Comparison of ENCODE assay signal across 1 cellular context in genomic region chr9:35646583-35647265, GRCh38.
A peak's percentile ranks its signal among the peaks of the same experiment; 100 is the strongest.
TF ChIP-seq lines count a peak whose summit lies in the region.

No MANE protein-coding gene starts in this region.

TF ChIP-seq in HepG2, 621 proteins besides CTCF, POLR2A, EP300 and RAD21 (continued from another document and continues in another):
- TF ChIP-seq ZBTB2 (CRISPR knock-in tag; IDR thresholded peaks at IDR 0.05; ENCODE audit: low read depth): no peak
- no peak for TF ChIP-seq PAF1 (CRISPR knock-in tag; IDR thresholded peaks at IDR 0.05)
- TF ChIP-seq ZBTB8A (CRISPR knock-in tag; IDR thresholded peaks at IDR 0.05; ENCODE audit: borderline replicate concordance, low read depth): no peak
- peak; percentile 59; the same call in 1 of the 2 replicates for TF ChIP-seq ZNF768 (CRISPR knock-in tag; IDR thresholded peaks at IDR 0.05)
- no peak for TF ChIP-seq KDM1A (CRISPR knock-in tag; IDR thresholded peaks at IDR 0.05)
- no peak for TF ChIP-seq MLXIP (CRISPR knock-in tag; IDR thresholded peaks at IDR 0.05; ENCODE audit: borderline replicate concordance)
- TF ChIP-seq GATAD1 (CRISPR knock-in tag; IDR thresholded peaks at IDR 0.05): peak; percentile 67
- TF ChIP-seq ZMAT3 (CRISPR knock-in tag; conservative IDR thresholded peaks at IDR 0.05): peak; percentile 80; the same call in 1 of the 2 replicates
- no peak for TF ChIP-seq SMC3 (IDR thresholded peaks at IDR 0.05; ENCODE audit: low read length)
- no peak for TF ChIP-seq ZNF44 (CRISPR knock-in tag; IDR thresholded peaks at IDR 0.05)
- no peak for TF ChIP-seq ATF1 (CRISPR knock-in tag; IDR thresholded peaks at IDR 0.05)
- TF ChIP-seq NFIC (IDR thresholded peaks at IDR 0.05; ENCODE audit: low read length): no peak
- no peak for TF ChIP-seq MXD1 (CRISPR knock-in tag; IDR thresholded peaks at IDR 0.05)
- TF ChIP-seq ZNF614 (CRISPR knock-in tag; IDR thresholded peaks at IDR 0.05; ENCODE audit: borderline replicate concordance): peak; percentile 82; the same call in 1 of the 2 replicates
- TF ChIP-seq ZNF879 (CRISPR knock-in tag; IDR thresholded peaks at IDR 0.05): no peak
- no peak for TF ChIP-seq ZBTB46 (CRISPR knock-in tag; IDR thresholded peaks at IDR 0.05; ENCODE audit: borderline replicate concordance)
- no peak for TF ChIP-seq ZNF530 (CRISPR knock-in tag; IDR thresholded peaks at IDR 0.05; ENCODE audit: low read depth)
- TF ChIP-seq HNF4A (CRISPR knock-in tag; IDR thresholded peaks at IDR 0.05): peak; percentile 39; the same call in 1 of the 2 replicates
- no peak for TF ChIP-seq IRF1 (CRISPR knock-in tag; IDR thresholded peaks at IDR 0.05; ENCODE audit: low read depth)
- TF ChIP-seq CERS6 (CRISPR knock-in tag; IDR thresholded peaks at IDR 0.05): no peak
- TF ChIP-seq ZNF484 (CRISPR knock-in tag; IDR thresholded peaks at IDR 0.05; ENCODE audit: borderline replicate concordance, low read depth): no peak
- TF ChIP-seq ZNF678 (CRISPR knock-in tag; IDR thresholded peaks at IDR 0.05): no peak
- TF ChIP-seq ZNF670 (CRISPR knock-in tag; IDR thresholded peaks at IDR 0.05; ENCODE audit: borderline replicate concordance): peak; percentile 70; the same call in 1 of the 2 replicates
- TF ChIP-seq ZNF589 (CRISPR knock-in tag; conservative IDR thresholded peaks at IDR 0.05): no peak
- TF ChIP-seq ZNF274 (CRISPR knock-in tag; IDR thresholded peaks at IDR 0.05): no peak
- TF ChIP-seq ZNF264 (CRISPR knock-in tag; IDR thresholded peaks at IDR 0.05): no peak
- TF ChIP-seq HOXA3 (CRISPR knock-in tag; IDR thresholded peaks at IDR 0.05): peak; percentile 73; the same call in 1 of the 2 replicates
- no peak for TF ChIP-seq CREM (IDR thresholded peaks at IDR 0.05)
- no peak for TF ChIP-seq CREM (CRISPR knock-in tag; IDR thresholded peaks at IDR 0.05)
- no peak; the same call in 1 of the 2 replicates for TF ChIP-seq WIZ (CRISPR knock-in tag; IDR thresholded peaks at IDR 0.05)
- no peak for TF ChIP-seq LCORL (IDR thresholded peaks at IDR 0.05)
- TF ChIP-seq LCORL (CRISPR knock-in tag; IDR thresholded peaks at IDR 0.05): peak; percentile 70
- no peak for TF ChIP-seq HMG20A (CRISPR knock-in tag; IDR thresholded peaks at IDR 0.05; ENCODE audit: borderline replicate concordance)
- TF ChIP-seq ZNF781 (CRISPR knock-in tag; IDR thresholded peaks at IDR 0.05; ENCODE audit: borderline replicate concordance, not compliant biosample characterization): no peak
- no peak for TF ChIP-seq ZNF253 (CRISPR knock-in tag; IDR thresholded peaks at IDR 0.05; ENCODE audit: borderline replicate concordance)
- TF ChIP-seq RORA (CRISPR knock-in tag; IDR thresholded peaks at IDR 0.05): no peak
- no peak for TF ChIP-seq ZNF280D (CRISPR knock-in tag; IDR thresholded peaks at IDR 0.05)
- TF ChIP-seq ZNF737 (CRISPR knock-in tag; IDR thresholded peaks at IDR 0.05; ENCODE audit: borderline replicate concordance): no peak
- TF ChIP-seq NFYB (CRISPR knock-in tag; IDR thresholded peaks at IDR 0.05): no peak
- peak; percentile 29; the same call in 1 of the 2 replicates for TF ChIP-seq ZBTB14 (CRISPR knock-in tag; IDR thresholded peaks at IDR 0.05)
- no peak for TF ChIP-seq BCL3 (CRISPR knock-in tag; IDR thresholded peaks at IDR 0.05)
- TF ChIP-seq ZNF777 (CRISPR knock-in tag; IDR thresholded peaks at IDR 0.05): peak; percentile 65; the same call in 1 of the 2 replicates
- no peak for TF ChIP-seq MTA1 (CRISPR knock-in tag; IDR thresholded peaks at IDR 0.05; ENCODE audit: borderline replicate concordance)
- no peak for TF ChIP-seq ZNF510 (CRISPR knock-in tag; IDR thresholded peaks at IDR 0.05; ENCODE audit: low read depth)
